14 cellular contexts compared by ENCODE assay signal in the genomic region with DNA sequence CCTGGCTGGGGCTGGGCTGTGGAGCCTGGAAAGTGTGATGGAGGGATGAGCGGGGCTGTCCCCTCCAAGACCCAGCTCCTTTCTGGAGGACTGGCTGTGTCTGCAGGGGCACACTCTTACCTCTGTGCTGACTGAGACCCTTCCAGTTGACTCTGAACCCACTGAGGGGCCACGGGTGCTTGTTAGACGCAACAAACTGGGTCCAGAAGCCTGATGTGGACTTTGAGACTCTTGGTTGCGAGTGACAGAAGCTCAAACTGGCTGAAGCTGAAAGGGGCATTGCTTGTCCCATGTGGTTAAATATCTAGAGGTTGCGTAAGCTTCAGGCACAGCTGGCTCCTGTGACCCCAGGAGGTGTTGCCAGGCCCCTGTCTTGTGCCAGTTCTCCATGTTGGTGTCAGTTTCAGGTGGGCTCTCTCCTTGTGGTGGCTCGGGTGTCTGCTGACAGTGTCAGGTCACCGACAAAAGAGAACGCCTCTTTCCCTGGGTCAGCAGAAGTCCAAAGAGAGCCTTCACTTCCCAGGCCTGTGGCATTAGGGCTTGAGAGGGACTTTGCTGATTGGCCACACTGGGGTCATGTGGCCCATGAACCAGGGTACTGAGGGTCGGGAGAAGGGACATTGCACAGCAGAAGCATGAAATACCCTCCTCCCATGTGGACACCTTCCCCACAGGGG. TPM values are rescaled to one million over a fixed set of nuclear protein-coding genes. Genes with fewer than 3 reads are reported as not detected.
DNase-seq lines count a peak whose midpoint lies in the region; ATAC-seq and TF ChIP-seq lines count a peak whose summit lies in the region.
"Had no signal": no experiment of that assay in that cellular context is flagged by ENCODE, and none has a peak within 500 bp of the region (broad histone marks: within the 10 kb centered on the region; RNA-seq: fewer than 3 reads in every experiment).

No MANE protein-coding gene starts in this region.

- peak overlapping the region in 1 of 5 donors; percentile 32 for H3K4me3 ChIP-seq in subcutaneous abdominal adipose tissue (ENCODE audit: low read depth in 1 of 5, low read length in 5 of 5)
- H3K4me3 ChIP-seq in gastroesophageal sphincter: no peak overlapping the region
- H3K4me3 ChIP-seq: right atrium auricular region, thyroid gland had no signal

- no peak for DNase-seq in activated CD4-positive, alpha-beta T cell treated with anti-CD3 and anti-CD28 coated beads, Interleukin-2, amount 10 ng/mL, durations not matched to agents 7 days and 5 days
- no peak for DNase-seq in activated CD4-positive, alpha-beta T cell treated with anti-CD3 and anti-CD28 coated beads for 4 hours
- DNase-seq in SKM-1 (lab: John Stamatoyannopoulos, UW; ENCODE audit: unreplicated experiment): peak; percentile 37
- peak in 1 of 3 donors; percentile 39 for DNase-seq in immature natural killer cell
- DNase-seq in stimulated activated CD4-positive, alpha-beta T cell treated with anti-CD3 and anti-CD28 coated beads, Interleukin-4, amount 100 ng/mL, for 4 hours: no peak
- DNase-seq: DND-41, HFFc6, Kasumi-1, NCI-H2171, thyroid gland had no signal

- H3K9me3 ChIP-seq in subcutaneous abdominal adipose tissue (ENCODE audit: control insufficient read depth in 5 of 5, low read length in 5 of 5) (peaks cover 0 to 5% (median 0%) of the 10 kb centered on the region in 5 donors), gastroesophageal sphincter (no peaks in the 10 kb centered on the region)
- H3K9me3 ChIP-seq: right atrium auricular region, thyroid gland had no signal

- peaks cover 47% of the 10 kb centered on the region for H3K36me3 Mint-ChIP-seq in activated CD4-positive, alpha-beta T cell treated with anti-CD3 and anti-CD28 coated beads, Interleukin-2, amount 10 ng/mL, durations not matched to agents 7 days and 5 days (ENCODE audit: low read depth)
- peaks cover under 1 to 12% (median 8%) of the 10 kb centered on the region in 3 donors for H3K36me3 Mint-ChIP-seq in immature natural killer cell

- H3K4me3 Mint-ChIP-seq in activated CD4-positive, alpha-beta T cell treated with anti-CD3 and anti-CD28 coated beads, Interleukin-2, amount 10 ng/mL, durations not matched to agents 7 days and 5 days: no peak overlapping the region
- H3K4me3 Mint-ChIP-seq in immature natural killer cell: peak overlapping the region; percentile 86 to 93 (median 89)
- H3K4me3 Mint-ChIP-seq: HFFc6 had no signal

- CTCF ChIA-PET in activated CD4-positive, alpha-beta T cell treated with anti-CD3 and anti-CD28 coated beads, Interleukin-2, amount 10 ng/mL, durations not matched to agents 7 days and 5 days (lab: Charles Lee): interaction anchor here (1.0 to 2.7 kb wide), 4 partner anchors 10 to 72 kb away, joined by 3 to 11 read pairs (median 4); no protein-coding TSS in a partner anchor

- H3K4me1 Mint-ChIP-seq in activated CD4-positive, alpha-beta T cell treated with anti-CD3 and anti-CD28 coated beads, Interleukin-2, amount 10 ng/mL, durations not matched to agents 7 days and 5 days: peaks cover 80% of the 10 kb centered on the region
- H3K4me1 Mint-ChIP-seq in immature natural killer cell: peaks cover 96 to 97% of the 10 kb centered on the region in 2 donors

- H3K4me1 ChIP-seq in subcutaneous abdominal adipose tissue (ENCODE audit: control insufficient read depth in 5 of 5, insufficient read depth in 5 of 5, low read length in 5 of 5) (peaks cover 9 to 72% (median 54%) of the 10 kb centered on the region in 5 donors), gastroesophageal sphincter (peaks cover 0 to 35% (median 14%) of the 10 kb centered on the region in 3 donors)

- peaks cover 0 to 5% (median 4%) of the 10 kb centered on the region in 5 donors for H3K36me3 ChIP-seq in subcutaneous abdominal adipose tissue (ENCODE audit: control insufficient read depth in 5 of 5, insufficient read depth in 5 of 5, low read length in 5 of 5)
- no peaks in the 10 kb centered on the region for H3K36me3 ChIP-seq in gastroesophageal sphincter
- H3K36me3 ChIP-seq: right atrium auricular region, thyroid gland had no signal

- no peak for ATAC-seq in GM19351 (IDR thresholded peaks at IDR 0.05; ENCODE audit: unreplicated experiment)
- ATAC-seq in gastroesophageal sphincter: no peak

- 71% methylated on average over 3 of the region's 9 CpGs; no CpG with 5 or more reads in 1 of the 2 donors for WGBS in gastroesophageal sphincter (ENCODE audit: low coverage in 1 of 2), 2 donors

- POLR2A ChIA-PET in activated CD4-positive, alpha-beta T cell treated with anti-CD3 and anti-CD28 coated beads, Interleukin-2, amount 10 ng/mL, durations not matched to agents 7 days and 5 days (lab: Charles Lee): no interaction called here

- H3K27me3 ChIP-seq in subcutaneous abdominal adipose tissue (ENCODE audit: control insufficient read depth in 5 of 5, insufficient read depth in 4 of 5, low read length in 5 of 5): no peaks in the 10 kb centered on the region
- H3K27me3 ChIP-seq in gastroesophageal sphincter: no peaks in the 10 kb centered on the region
- H3K27me3 ChIP-seq: right atrium auricular region, thyroid gland had no signal

- H3K27ac ChIP-seq in subcutaneous abdominal adipose tissue (ENCODE audit: low read depth, low read length) (peak overlapping the region; percentile 54), gastroesophageal sphincter (peak overlapping the region in 1 of 4 donors; percentile 60)
- H3K27ac ChIP-seq: thyroid gland had no signal

- H3K27me3 Mint-ChIP-seq in activated CD4-positive, alpha-beta T cell treated with anti-CD3 and anti-CD28 coated beads, Interleukin-2, amount 10 ng/mL, durations not matched to agents 7 days and 5 days: no peaks in the 10 kb centered on the region
- H3K27me3 Mint-ChIP-seq in immature natural killer cell (ENCODE audit: low read depth in 3 of 3): peaks cover 3 to 6% (median 5%) of the 10 kb centered on the region in 3 donors

- H3K9me3 Mint-ChIP-seq in activated CD4-positive, alpha-beta T cell treated with anti-CD3 and anti-CD28 coated beads, Interleukin-2, amount 10 ng/mL, durations not matched to agents 7 days and 5 days: no peaks in the 10 kb centered on the region
- H3K9me3 Mint-ChIP-seq in immature natural killer cell: no peaks in the 10 kb centered on the region

- no peak for TF ChIP-seq EP300 in gastroesophageal sphincter (IDR thresholded peaks at IDR 0.05)

- TF ChIP-seq CTCF in gastroesophageal sphincter (IDR thresholded peaks at IDR 0.05): no peak

- peak overlapping the region; percentile 80 for H3K27ac Mint-ChIP-seq in activated CD4-positive, alpha-beta T cell treated with anti-CD3 and anti-CD28 coated beads, Interleukin-2, amount 10 ng/mL, durations not matched to agents 7 days and 5 days
- H3K27ac Mint-ChIP-seq in immature natural killer cell: peak overlapping the region; percentile 92 to 99 (median 98)
- H3K27ac Mint-ChIP-seq: HFFc6 had no signal

- no peak for TF ChIP-seq POLR2A in gastroesophageal sphincter (IDR thresholded peaks at IDR 0.05)

- peak overlapping the region in 1 of 5 donors; percentile 8 for H3K9ac ChIP-seq in subcutaneous abdominal adipose tissue (ENCODE audit: low read length in 5 of 5)

RNA-seq across cellular contexts. Expression of a gene that starts 16.7 kb away (rescaled TPM):
- 100 to 1,000 TPM; 197 to 255 TPM for total RNA-seq in activated CD4-positive, alpha-beta T cell treated with anti-CD3 and anti-CD28 coated beads, Interleukin-2, amount 10 ng/mL, durations not matched to agents 7 days and 5 days
- polyA plus RNA-seq in immature natural killer cell: 100 to 1,000 TPM in 2 of 3 donors, 10 to 100 TPM in 1; 97.6 to 209 (median 108) TPM
- 10 to 100 TPM; 12.7 to 23.5 (median 19.3) TPM for total RNA-seq in gastroesophageal sphincter

Comparison
In these comparisons a context has a peak if more than half of its experiments do, and no peak if none do; other contexts are left out.
1. RNA of a gene that starts 16.7 kb away (total RNA-seq): 197 to 255 TPM in activated CD4-positive, alpha-beta T cell treated with anti-CD3 and anti-CD28 coated beads, Interleukin-2, amount 10 ng/mL, durations not matched to agents 7 days and 5 days; 12.7 to 23.5 TPM in gastroesophageal sphincter; every median in the first group is over 4 times any median in the second.